12 cellular contexts compared by ENCODE assay signal in genomic region chr1:225944951-225945350, GRCh38. TPM values are rescaled to one million over a fixed set of nuclear protein-coding genes. Genes with fewer than 3 reads are reported as not detected.
DNase-seq lines count a peak whose midpoint lies in the region; ATAC-seq lines count a peak whose summit lies in the region.
"Had no signal": no experiment of that assay in that cellular context is flagged by ENCODE, and none has a peak within 500 bp of the region (broad histone marks: within the 10 kb centered on the region; RNA-seq: fewer than 3 reads in every experiment).

No MANE protein-coding gene starts in this region.

- H3K9me3 Mint-ChIP-seq in activated CD4-positive, alpha-beta T cell treated with anti-CD3 and anti-CD28 coated beads, Interleukin-2, amount 10 ng/mL, durations not matched to agents 7 days and 5 days: no peaks in the 10 kb centered on the region
- no peaks in the 10 kb centered on the region for H3K9me3 Mint-ChIP-seq in stimulated activated naive B cell treated with anti-CD40 and anti-IgM and Interleukin-4, amounts not matched to agents 10 μg/mL and 1 μg/mL and 100 μg/mL, for 72 hours
- H3K9me3 Mint-ChIP-seq: activated CD4-positive, alpha-beta memory T cell treated with anti-CD3 and anti-CD28 coated beads, Interleukin-2, amount 10 ng/mL, durations not matched to agents 7 days and 5 days; mesothelial cell of epicardium had no signal

- DNase-seq in activated CD4-positive, alpha-beta T cell treated with anti-CD3 and anti-CD28 coated beads, Interleukin-2, amount 10 ng/mL, durations not matched to agents 7 days and 5 days: peak; percentile 13
- no peak for DNase-seq in activated CD4-positive, alpha-beta T cell treated with anti-CD3 and anti-CD28 coated beads for 4 hours
- peak; percentile 89 for DNase-seq in SIG-M5 treated with dmso at 0.1 percent for 504 hours (lab: John Stamatoyannopoulos, UW; ENCODE audit: unreplicated experiment)
- DNase-seq in stimulated activated naive B cell treated with anti-CD40 and anti-IgM and Interleukin-4, amounts not matched to agents 10 μg/mL and 1 μg/mL and 100 μg/mL, for 72 hours: no peak
- no peak for DNase-seq in effector memory CD4-positive, alpha-beta T cell
- no peak for DNase-seq in NCI-H1417 (lab: John Stamatoyannopoulos, UW)
- no peak for DNase-seq in NK-92 treated with Interleukin-12 subunit alpha and Interleukin-12 subunit beta, amount 100 ng/mL, for 24 hours (lab: John Stamatoyannopoulos, UW)
- DNase-seq: activated CD4-positive, alpha-beta memory T cell treated with anti-CD3 and anti-CD28 coated beads, Interleukin-2, amount 10 ng/mL, durations not matched to agents 7 days and 5 days; NCI-H226 had no signal

- H3K27me3 Mint-ChIP-seq in activated CD4-positive, alpha-beta T cell treated with anti-CD3 and anti-CD28 coated beads, Interleukin-2, amount 10 ng/mL, durations not matched to agents 7 days and 5 days: peaks cover 18% of the 10 kb centered on the region
- peaks cover 10 to 16% of the 10 kb centered on the region in 2 donors for H3K27me3 Mint-ChIP-seq in stimulated activated naive B cell treated with anti-CD40 and anti-IgM and Interleukin-4, amounts not matched to agents 10 μg/mL and 1 μg/mL and 100 μg/mL, for 72 hours

- no peak overlapping the region for H3K4me3 Mint-ChIP-seq in activated CD4-positive, alpha-beta T cell treated with anti-CD3 and anti-CD28 coated beads, Interleukin-2, amount 10 ng/mL, durations not matched to agents 7 days and 5 days
- no peak overlapping the region for H3K4me3 Mint-ChIP-seq in stimulated activated naive B cell treated with anti-CD40 and anti-IgM and Interleukin-4, amounts not matched to agents 10 μg/mL and 1 μg/mL and 100 μg/mL, for 72 hours
- H3K4me3 Mint-ChIP-seq: activated CD4-positive, alpha-beta memory T cell treated with anti-CD3 and anti-CD28 coated beads, Interleukin-2, amount 10 ng/mL, durations not matched to agents 7 days and 5 days; mesothelial cell of epicardium had no signal

- no peaks in the 10 kb centered on the region for H3K9me3 ChIP-seq in effector memory CD4-positive, alpha-beta T cell (ENCODE audit: control insufficient read depth, low read length)
- H3K9me3 ChIP-seq: A549 had no signal

- H3K27ac ChIP-seq in effector memory CD4-positive, alpha-beta T cell (ENCODE audit: insufficient read depth, low read length, poor library complexity, severe bottlenecking): no peak overlapping the region
- H3K27ac ChIP-seq: A549 had no signal

- no peaks in the 10 kb centered on the region for H3K36me3 Mint-ChIP-seq in activated CD4-positive, alpha-beta T cell treated with anti-CD3 and anti-CD28 coated beads, Interleukin-2, amount 10 ng/mL, durations not matched to agents 7 days and 5 days (ENCODE audit: low read depth)
- no peaks in the 10 kb centered on the region for H3K36me3 Mint-ChIP-seq in stimulated activated naive B cell treated with anti-CD40 and anti-IgM and Interleukin-4, amounts not matched to agents 10 μg/mL and 1 μg/mL and 100 μg/mL, for 72 hours
- H3K36me3 Mint-ChIP-seq: mesothelial cell of epicardium had no signal

- H3K4me1 ChIP-seq in effector memory CD4-positive, alpha-beta T cell (ENCODE audit: control insufficient read depth, insufficient read depth, low read length, poor library complexity, severe bottlenecking): peaks cover 5% of the 10 kb centered on the region
- H3K4me1 ChIP-seq: A549 had no signal

- H3K4me1 Mint-ChIP-seq in activated CD4-positive, alpha-beta T cell treated with anti-CD3 and anti-CD28 coated beads, Interleukin-2, amount 10 ng/mL, durations not matched to agents 7 days and 5 days: peaks cover 19% of the 10 kb centered on the region
- peaks cover 9 to 12% of the 10 kb centered on the region in 2 donors for H3K4me1 Mint-ChIP-seq in stimulated activated naive B cell treated with anti-CD40 and anti-IgM and Interleukin-4, amounts not matched to agents 10 μg/mL and 1 μg/mL and 100 μg/mL, for 72 hours

- H3K4me3 ChIP-seq in effector memory CD4-positive, alpha-beta T cell (ENCODE audit: insufficient read depth, low read depth, low read length, poor library complexity, severe bottlenecking): no peak overlapping the region
- H3K4me3 ChIP-seq: A549 had no signal

- H3K27me3 ChIP-seq in effector memory CD4-positive, alpha-beta T cell (replicated peaks; ENCODE audit: control insufficient read depth, insufficient read depth, low read length, poor library complexity, severe bottlenecking): no peaks in the 10 kb centered on the region

- CTCF ChIA-PET in activated CD4-positive, alpha-beta T cell treated with anti-CD3 and anti-CD28 coated beads, Interleukin-2, amount 10 ng/mL, durations not matched to agents 7 days and 5 days (lab: Charles Lee): interaction anchor here (0.6 to 2.5 kb wide), 6 partner anchors 15 to 470 kb away, joined by 3 to 9 read pairs (median 4); no protein-coding TSS in a partner anchor

- ATAC-seq in HG02885 (IDR thresholded peaks at IDR 0.05; ENCODE audit: poor library complexity, unreplicated experiment): peak; percentile 83
- peak; percentile 94 for ATAC-seq in stimulated activated naive B cell treated with anti-CD40 and anti-IgM and Interleukin-4, amounts not matched to agents 10 μg/mL and 1 μg/mL and 100 μg/mL, for 72 hours (replicated peaks)
- ATAC-seq: A549 had no signal

- peak overlapping the region; percentile 58 for H3K27ac Mint-ChIP-seq in activated CD4-positive, alpha-beta T cell treated with anti-CD3 and anti-CD28 coated beads, Interleukin-2, amount 10 ng/mL, durations not matched to agents 7 days and 5 days
- no peak overlapping the region for H3K27ac Mint-ChIP-seq in stimulated activated naive B cell treated with anti-CD40 and anti-IgM and Interleukin-4, amounts not matched to agents 10 μg/mL and 1 μg/mL and 100 μg/mL, for 72 hours
- H3K27ac Mint-ChIP-seq: activated CD4-positive, alpha-beta memory T cell treated with anti-CD3 and anti-CD28 coated beads, Interleukin-2, amount 10 ng/mL, durations not matched to agents 7 days and 5 days; mesothelial cell of epicardium had no signal

- no peaks in the 10 kb centered on the region for H3K36me3 ChIP-seq in effector memory CD4-positive, alpha-beta T cell (ENCODE audit: control insufficient read depth, insufficient read depth, low read length)

- POLR2A ChIA-PET in activated CD4-positive, alpha-beta T cell treated with anti-CD3 and anti-CD28 coated beads, Interleukin-2, amount 10 ng/mL, durations not matched to agents 7 days and 5 days (lab: Charles Lee): interaction anchor here (0.6 kb wide), 1 partner anchor 758 kb away, joined by 3 read pairs; no protein-coding TSS in a partner anchor

RNA-seq across cellular contexts. Expression of gene LEFTY2, which starts 3.9 kb away (rescaled TPM):
- total RNA-seq in activated CD4-positive, alpha-beta T cell treated with anti-CD3 and anti-CD28 coated beads, Interleukin-2, amount 10 ng/mL, durations not matched to agents 7 days and 5 days: not detected
- total RNA-seq: activated CD4-positive, alpha-beta memory T cell treated with anti-CD3 and anti-CD28 coated beads, Interleukin-2, amount 10 ng/mL, durations not matched to agents 7 days and 5 days had no signal

RNA-seq across cellular contexts. Expression of gene PYCR2, which starts 20.9 kb away (rescaled TPM):
- 100 to 1,000 TPM in 1 of 2 experiments, 10 to 100 TPM in 1; 98.1 to 120 TPM for total RNA-seq in activated CD4-positive, alpha-beta T cell treated with anti-CD3 and anti-CD28 coated beads, Interleukin-2, amount 10 ng/mL, durations not matched to agents 7 days and 5 days

RNA-seq across cellular contexts. Expression of gene SDE2, which starts 54.2 kb away (rescaled TPM):
- total RNA-seq in activated CD4-positive, alpha-beta T cell treated with anti-CD3 and anti-CD28 coated beads, Interleukin-2, amount 10 ng/mL, durations not matched to agents 7 days and 5 days: 10 to 100 TPM; 16.1 to 16.6 TPM

RNA-seq across cellular contexts. Expression of gene LEFTY1, which starts 56.0 kb away (rescaled TPM):
- total RNA-seq in activated CD4-positive, alpha-beta T cell treated with anti-CD3 and anti-CD28 coated beads, Interleukin-2, amount 10 ng/mL, durations not matched to agents 7 days and 5 days: not detected
- total RNA-seq: activated CD4-positive, alpha-beta memory T cell treated with anti-CD3 and anti-CD28 coated beads, Interleukin-2, amount 10 ng/mL, durations not matched to agents 7 days and 5 days had no signal

Comparison
In these comparisons a context has a peak if more than half of its experiments do, and no peak if none do; other contexts are left out.
1. DNase-seq: peak in activated CD4-positive, alpha-beta T cell treated with anti-CD3 and anti-CD28 coated beads, Interleukin-2, amount 10 ng/mL, durations not matched to agents 7 days and 5 days (single experiment) and SIG-M5 treated with dmso at 0.1 percent for 504 hours (single experiment); none in activated CD4-positive, alpha-beta T cell treated with anti-CD3 and anti-CD28 coated beads for 4 hours (0 of 2), stimulated activated naive B cell treated with anti-CD40 and anti-IgM and Interleukin-4, amounts not matched to agents 10 μg/mL and 1 μg/mL and 100 μg/mL, for 72 hours (single experiment), effector memory CD4-positive, alpha-beta T cell (0 of 3), NCI-H1417 (0 of 3) and NK-92 treated with Interleukin-12 subunit alpha and Interleukin-12 subunit beta, amount 100 ng/mL, for 24 hours (single experiment).